20 cellular contexts compared by ENCODE assay signal in genomic region chr9:41082358-41082757, GRCh38. TPM values are rescaled to one million over a fixed set of nuclear protein-coding genes. Genes with fewer than 3 reads are reported as not detected.
"Had no signal": no experiment of that assay in that cellular context is flagged by ENCODE, and none has a peak within 500 bp of the region (broad histone marks: within the 10 kb centered on the region; RNA-seq: fewer than 3 reads in every experiment).

No MANE protein-coding gene starts in this region.

RNA-seq across cellular contexts. Expression of gene FOXD4L6, which starts 46.1 kb away (rescaled TPM):
- total RNA-seq: hepatocyte; kidney; kidney epithelial cell; left colon; left lobe of liver; left ventricle myocardium inferior; left ventricle myocardium superior; lower leg skin; lower lobe of right lung; lung microvascular endothelial cell; mesenteric fat pad; mesothelial cell of epicardium; mononuclear cell; mucosa of descending colon; mucosa of gallbladder; naive thymus-derived CD4-positive, alpha-beta T cell had no signal
- polyA plus RNA-seq: hepatocyte; immature natural killer cell; keratinocyte; liver; mammary epithelial cell; naive thymus-derived CD4-positive, alpha-beta T cell had no signal
